In genomic region chr1:226485192-226485591, GRCh38 we compare ENCODE assay signal across 16 cellular contexts.
"Had no signal": no experiment of that assay in that cellular context is flagged by ENCODE, and none has a peak within 500 bp of the region (broad histone marks: within the 10 kb centered on the region; RNA-seq: fewer than 3 reads in every experiment).

No MANE protein-coding gene starts in this region.

- ATAC-seq: activated T-helper 17 cell treated with anti-CD3 and anti-CD28 coated beads, Interleukin-2, amount 50 U/mL, for 72 hours; left lobe of liver; T-cell had no signal

- H3K27ac Mint-ChIP-seq: activated B cell treated with CpG ODN at 0.5 μM for 24 hours; activated CD4-positive, alpha-beta T cell treated with anti-CD3 and anti-CD28 coated beads, Interleukin-2, amount 10 ng/mL, durations not matched to agents 7 days and 5 days; activated naive CD4-positive, alpha-beta T cell treated with anti-CD3 and anti-CD28 coated beads for 36 hours; activated T-helper 17 cell treated with anti-CD3 and anti-CD28 coated beads, Interleukin-2, amount 50 U/mL, for 72 hours; endodermal cell; nephron; T-cell had no signal

- H3K4me3 Mint-ChIP-seq: activated B cell treated with CpG ODN at 0.5 μM for 24 hours; activated CD4-positive, alpha-beta T cell treated with anti-CD3 and anti-CD28 coated beads, Interleukin-2, amount 10 ng/mL, durations not matched to agents 7 days and 5 days; activated naive CD4-positive, alpha-beta T cell treated with anti-CD3 and anti-CD28 coated beads for 36 hours; activated T-helper 17 cell treated with anti-CD3 and anti-CD28 coated beads, Interleukin-2, amount 50 U/mL, for 72 hours; endodermal cell; nephron; T-cell had no signal

- H3K9me3 Mint-ChIP-seq: activated CD4-positive, alpha-beta T cell treated with anti-CD3 and anti-CD28 coated beads, Interleukin-2, amount 10 ng/mL, durations not matched to agents 7 days and 5 days; activated naive CD4-positive, alpha-beta T cell treated with anti-CD3 and anti-CD28 coated beads for 36 hours; activated T-helper 17 cell treated with anti-CD3 and anti-CD28 coated beads, Interleukin-2, amount 50 U/mL, for 72 hours; endodermal cell; T-cell had no signal

- DNase-seq: activated B cell treated with CpG ODN at 0.5 μM for 24 hours; activated CD4-positive, alpha-beta T cell treated with anti-CD3 and anti-CD28 coated beads, Interleukin-2, amount 10 ng/mL, durations not matched to agents 7 days and 5 days; activated CD8-positive, alpha-beta memory T cell treated with anti-CD3 and anti-CD28 coated beads for 24 hours; activated naive CD4-positive, alpha-beta T cell treated with anti-CD3 and anti-CD28 coated beads for 36 hours; activated T-cell treated with anti-CD3 and anti-CD28 coated beads for 4 hours; central memory CD4-positive, alpha-beta T cell; dermis blood vessel endothelial cell; endodermal cell; hypothalamus; mesenchymal stem cell; stimulated activated CD4-positive, alpha-beta T cell treated with anti-CD3 and anti-CD28 coated beads, Interleukin-4, amount 100 ng/mL, for 4 hours; T-cell; T1000 had no signal

- H3K36me3 Mint-ChIP-seq: T-cell had no signal
